In genomic region chr11:44318369-44318768, GRCh38 we compare ENCODE assay signal across 1 cellular context.
TF ChIP-seq lines count a peak whose summit lies in the region.

No MANE protein-coding gene starts in this region.

TF ChIP-seq in GM23338, 12 proteins besides CTCF, POLR2A, EP300 and RAD21:
- no peak for TF ChIP-seq ZNF462 (CRISPR knock-in tag; IDR thresholded peaks at IDR 0.05)
- TF ChIP-seq EZH2 (IDR thresholded peaks at IDR 0.05; ENCODE audit: low read depth, unreplicated experiment), result peak; percentile 51
TF ChIP-seq in GM23338: peak in this region for 1.
